ENCODE assay signal across 21 cellular contexts in genomic region chr1:173241528-173242347, GRCh38. TPM values are rescaled to one million over a fixed set of nuclear protein-coding genes. Genes with fewer than 3 reads are reported as not detected.
A peak's percentile ranks its signal among the peaks of the same experiment; 100 is the strongest.
DNase-seq lines count a peak whose midpoint lies in the region; ATAC-seq and FAIRE-seq lines count a peak whose summit lies in the region.
"Had no signal": no experiment of that assay in that cellular context is flagged by ENCODE, and none has a peak within 500 bp of the region (broad histone marks: within the 10 kb centered on the region; RNA-seq: fewer than 3 reads in every experiment).

No MANE protein-coding gene starts in this region.

- H3K4me3 Mint-ChIP-seq in stimulated activated effector memory CD8-positive, alpha-beta T cell treated with anti-CD3 and anti-CD28 coated beads, Interleukin-12 subunit alpha, Interleukin-12 subunit beta, amount 100 ng/mL, for 72 hours, result no peak overlapping the region
- no peak overlapping the region for H3K4me3 Mint-ChIP-seq in T-cell
- H3K4me3 Mint-ChIP-seq: activated naive CD8-positive, alpha-beta T cell; activated T-helper 17 cell treated with anti-CD3 and anti-CD28 coated beads, Interleukin-2, amount 50 U/mL, for 72 hours; nephron had no signal

- peaks cover 16% of the 10 kb centered on the region for H3K9me3 Mint-ChIP-seq in stimulated activated effector memory CD8-positive, alpha-beta T cell treated with anti-CD3 and anti-CD28 coated beads, Interleukin-12 subunit alpha, Interleukin-12 subunit beta, amount 100 ng/mL, for 72 hours
- peaks cover 20 to 34% (median 30%) of the 10 kb centered on the region in 3 donors for H3K9me3 Mint-ChIP-seq in T-cell

- CTCF ChIA-PET in T-cell (lab: Charles Lee), result no interaction called here

- ATAC-seq in GM21529 (IDR thresholded peaks at IDR 0.05; ENCODE audit: unreplicated experiment) (peak; percentile 61), GM19467 (IDR thresholded peaks at IDR 0.05; ENCODE audit: unreplicated experiment) (no peak), T-cell (replicated peaks in 1 of 4) (no peak)
- peak; percentile 49 for ATAC-seq in stimulated activated effector memory CD8-positive, alpha-beta T cell treated with anti-CD3 and anti-CD28 coated beads, Interleukin-12 subunit alpha, Interleukin-12 subunit beta, amount 100 ng/mL, for 72 hours
- ATAC-seq: activated T-helper 17 cell treated with anti-CD3 and anti-CD28 coated beads, Interleukin-2, amount 50 U/mL, for 72 hours; left ventricle myocardium superior had no signal

- POLR2A ChIA-PET in T-cell (lab: Charles Lee), result no interaction called here

- in situ Hi-C loops in KBM-7 (cut with MboI; ENCODE audit: low pct_unique_long_range_greater_than_20kb, low sequenced_read_pairs), result no loop called here

- no peaks in the 10 kb centered on the region for H3K36me3 Mint-ChIP-seq in stimulated activated effector memory CD8-positive, alpha-beta T cell treated with anti-CD3 and anti-CD28 coated beads, Interleukin-12 subunit alpha, Interleukin-12 subunit beta, amount 100 ng/mL, for 72 hours
- H3K36me3 Mint-ChIP-seq in T-cell, result peaks cover 61% of the 10 kb centered on the region

- H3K27me3 Mint-ChIP-seq in T-cell, result no peaks in the 10 kb centered on the region
- H3K27me3 Mint-ChIP-seq: activated naive CD8-positive, alpha-beta T cell; activated T-helper 17 cell treated with anti-CD3 and anti-CD28 coated beads, Interleukin-2, amount 50 U/mL, for 72 hours had no signal

- no peak overlapping the region for H3K27ac Mint-ChIP-seq in stimulated activated effector memory CD8-positive, alpha-beta T cell treated with anti-CD3 and anti-CD28 coated beads, Interleukin-12 subunit alpha, Interleukin-12 subunit beta, amount 100 ng/mL, for 72 hours
- H3K27ac Mint-ChIP-seq in T-cell, result no peak overlapping the region
- H3K27ac Mint-ChIP-seq: activated naive CD8-positive, alpha-beta T cell; activated T-helper 17 cell treated with anti-CD3 and anti-CD28 coated beads, Interleukin-2, amount 50 U/mL, for 72 hours; nephron had no signal

- no peak for DNase-seq in GM18507 (ENCODE audit: extremely low spot score, insufficient read length, low read depth)
- DNase-seq in KBM-7, result peak; percentile 81
- DNase-seq in stimulated activated effector memory CD8-positive, alpha-beta T cell treated with anti-CD3 and anti-CD28 coated beads, Interleukin-12 subunit alpha, Interleukin-12 subunit beta, amount 100 ng/mL, for 72 hours (ENCODE audit: low spot score in 2 of 2), result no peak
- no peak for DNase-seq in KG1 (lab: John Stamatoyannopoulos, UW)
- DNase-seq in T-cell, result no peak
- DNase-seq in activated CD4-positive, alpha-beta T cell treated with anti-CD3 and anti-CD28 coated beads, Interleukin-2, amount 50 U/mL, for 4 hours, result no peak
- DNase-seq: Calu3; central memory CD4-positive, alpha-beta T cell; hypothalamus; left ventricle myocardium superior; NCI-H1092; NCI-H187; NCI-H69; sigmoid colon; T-helper 2 cell had no signal

- peak; percentile 63 for FAIRE-seq in GM18507 (lab: Jason Lieb, UNC)
- FAIRE-seq: astrocyte had no signal

- no peaks in the 10 kb centered on the region for H3K4me1 Mint-ChIP-seq in stimulated activated effector memory CD8-positive, alpha-beta T cell treated with anti-CD3 and anti-CD28 coated beads, Interleukin-12 subunit alpha, Interleukin-12 subunit beta, amount 100 ng/mL, for 72 hours
- no peaks in the 10 kb centered on the region for H3K4me1 Mint-ChIP-seq in T-cell
- H3K4me1 Mint-ChIP-seq: activated T-helper 17 cell treated with anti-CD3 and anti-CD28 coated beads, Interleukin-2, amount 50 U/mL, for 72 hours; nephron had no signal

RNA-seq across cellular contexts. Expression of gene TNFSF4, which starts 34.6 kb away (rescaled TPM):
- total RNA-seq in T-cell, result 1 to 10 TPM; 1.2 to 3.8 (median 2.5) TPM

Comparison
In these comparisons a context has a peak if more than half of its experiments do, and no peak if none do; other contexts are left out.
1. ATAC-seq: peak in GM21529 (single experiment) and stimulated activated effector memory CD8-positive, alpha-beta T cell treated with anti-CD3 and anti-CD28 coated beads, Interleukin-12 subunit alpha, Interleukin-12 subunit beta, amount 100 ng/mL, for 72 hours (single experiment); none in GM19467 (single experiment) and T-cell (0 of 4).